Comparison of ENCODE assay signal across 10 cellular contexts in the genomic region with DNA sequence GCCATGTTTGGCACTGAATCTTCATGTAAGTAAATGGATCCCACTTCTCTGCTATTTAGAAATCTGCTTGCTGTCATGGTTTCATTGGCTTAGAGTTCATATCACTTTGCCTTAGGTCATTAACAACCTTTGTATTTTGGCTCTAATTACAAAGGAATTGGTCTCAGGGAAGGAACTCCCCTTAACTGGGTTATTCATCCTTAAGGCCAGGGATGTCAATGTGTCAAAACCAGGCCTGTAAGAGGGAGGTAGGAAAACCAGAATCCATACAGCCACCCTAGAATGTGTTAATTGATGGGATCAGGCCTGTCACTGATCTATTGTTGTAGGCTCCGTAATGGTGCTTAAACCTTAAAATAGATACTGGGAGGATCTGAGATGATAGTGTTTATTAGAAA.
DNase-seq lines count a peak whose midpoint lies in the region; ATAC-seq, FAIRE-seq and TF ChIP-seq lines count a peak whose summit lies in the region.
"Had no signal": no experiment of that assay in that cellular context is flagged by ENCODE, and none has a peak within 500 bp of the region (broad histone marks: within the 10 kb centered on the region; RNA-seq: fewer than 3 reads in every experiment).

No MANE protein-coding gene starts in this region.

- no peak overlapping the region for H3K4me3 Mint-ChIP-seq in activated CD8-positive, alpha-beta T cell treated with anti-CD3 and anti-CD28 coated beads, Interleukin-2, amount 10 ng/mL, durations not matched to agents 7 days and 5 days
- H3K4me3 Mint-ChIP-seq: activated naive CD8-positive, alpha-beta T cell had no signal

- H3K27me3 ChIP-seq in thoracic aorta (replicated peaks; ENCODE audit: insufficient read depth) = no peaks in the 10 kb centered on the region
- no peaks in the 10 kb centered on the region for H3K27me3 ChIP-seq in colonic mucosa

- H3K27ac ChIP-seq in kidney (ENCODE audit: low read depth in 2 of 2, low read length in 2 of 2) (no peak overlapping the region), thoracic aorta (peak overlapping the region; percentile 36 to 58), colonic mucosa (no peak overlapping the region)

- TF ChIP-seq CTCF in astrocyte of the spinal cord (IDR thresholded peaks at IDR 0.05; ENCODE audit: low read depth, low read length) (no peak), kidney (IDR thresholded peaks at IDR 0.05; ENCODE audit: borderline replicate concordance, extremely low read depth, insufficient read depth) (no peak), thoracic aorta (IDR thresholded peaks at IDR 0.05) (no peak), colonic mucosa (IDR thresholded peaks at IDR 0.05) (no peak)

- H3K4me1 ChIP-seq in kidney (ENCODE audit: control insufficient read depth in 1 of 2, insufficient read depth in 1 of 2, low read depth in 1 of 2, low read length in 2 of 2) = peaks cover 0 to 2% of the 10 kb centered on the region in 2 donors
- peaks cover 0 to 63% of the 10 kb centered on the region in 2 donors for H3K4me1 ChIP-seq in thoracic aorta (ENCODE audit: control insufficient read depth in 1 of 2, low read depth in 2 of 2)
- no peaks in the 10 kb centered on the region for H3K4me1 ChIP-seq in colonic mucosa

- H3K9ac ChIP-seq in kidney (ENCODE audit: low read length in 2 of 2) (no peak overlapping the region), colonic mucosa (ENCODE audit: low read depth in 2 of 2, low read length in 2 of 2) (no peak overlapping the region)

- no peaks in the 10 kb centered on the region for H3K36me3 Mint-ChIP-seq in activated CD8-positive, alpha-beta T cell treated with anti-CD3 and anti-CD28 coated beads, Interleukin-2, amount 10 ng/mL, durations not matched to agents 7 days and 5 days (ENCODE audit: low read depth)
- H3K36me3 Mint-ChIP-seq: activated naive CD8-positive, alpha-beta T cell had no signal

- no peaks in the 10 kb centered on the region for H3K9me3 Mint-ChIP-seq in activated CD8-positive, alpha-beta T cell treated with anti-CD3 and anti-CD28 coated beads, Interleukin-2, amount 10 ng/mL, durations not matched to agents 7 days and 5 days (ENCODE audit: insufficient read depth)

- H3K9me3 ChIP-seq in kidney (ENCODE audit: control insufficient read depth in 1 of 2, low read length in 2 of 2) (no peaks in the 10 kb centered on the region), thoracic aorta (no peaks in the 10 kb centered on the region), colonic mucosa (no peaks in the 10 kb centered on the region)

- intact Hi-C loops in kidney (cut with DNase I) = no loop called here
- intact Hi-C loops in colonic mucosa (cut with DNase I) = no loop called here

- FAIRE-seq in kidney (lab: Jason Lieb, UNC) = no peak

- in situ Hi-C loops in astrocyte of the spinal cord (cut with HindIII; ENCODE audit: low sequenced_read_pairs) = no loop called here

- peak; percentile 53 for DNase-seq in NCI-H2029 (lab: John Stamatoyannopoulos, UW)
- DNase-seq in NCI-H2029 treated with DMSO at 0.1 percent for 48 hours (lab: John Stamatoyannopoulos, UW) = no peak
- DNase-seq in astrocyte of the spinal cord (ENCODE audit: low read depth, low spot score) = no peak
- no peak for DNase-seq in kidney
- no peak for DNase-seq in thoracic aorta (ENCODE audit: low spot score)
- no peak for DNase-seq in colonic mucosa
- no peak for DNase-seq in activated CD8-positive, alpha-beta T cell treated with anti-CD3 and anti-CD28 coated beads, Interleukin-2, amount 10 ng/mL, durations not matched to agents 7 days and 5 days

- ATAC-seq in thoracic aorta (ENCODE audit: insufficient number of reproducible peaks, low FRiP score, low read depth) (no peak), HG02678 (IDR thresholded peaks at IDR 0.05; ENCODE audit: unreplicated experiment) (no peak)
- ATAC-seq in activated CD8-positive, alpha-beta T cell treated with anti-CD3 and anti-CD28 coated beads, Interleukin-2, amount 10 ng/mL, durations not matched to agents 7 days and 5 days = no peak
- ATAC-seq: activated CD4-positive, CD25-positive, alpha-beta regulatory T cell treated with anti-CD3 and anti-CD28 coated beads, Interleukin-2, amount 50 U/mL, for 24 hours had no signal

- H3K4me3 ChIP-seq in astrocyte of the spinal cord (ENCODE audit: low read depth, low read length) (peak overlapping the region; percentile 36), kidney (ENCODE audit: low read length in 2 of 2) (peak overlapping the region; percentile 32 to 52), thoracic aorta (peak overlapping the region; percentile 72), colonic mucosa (no peak overlapping the region)

- no peak overlapping the region for H3K27ac Mint-ChIP-seq in activated CD8-positive, alpha-beta T cell treated with anti-CD3 and anti-CD28 coated beads, Interleukin-2, amount 10 ng/mL, durations not matched to agents 7 days and 5 days
- H3K27ac Mint-ChIP-seq: activated naive CD8-positive, alpha-beta T cell had no signal

- POLR2A ChIA-PET in activated CD8-positive, alpha-beta T cell treated with anti-CD3 and anti-CD28 coated beads, Interleukin-2, amount 10 ng/mL, durations not matched to agents 7 days and 5 days (lab: Charles Lee) = no interaction called here

- peaks cover 23% of the 10 kb centered on the region for H3K4me1 Mint-ChIP-seq in activated CD8-positive, alpha-beta T cell treated with anti-CD3 and anti-CD28 coated beads, Interleukin-2, amount 10 ng/mL, durations not matched to agents 7 days and 5 days (ENCODE audit: low read depth)

- no peaks in the 10 kb centered on the region for H3K36me3 ChIP-seq in kidney (ENCODE audit: control insufficient read depth in 1 of 2, insufficient read depth in 2 of 2, low read length in 2 of 2)
- H3K36me3 ChIP-seq in thoracic aorta = no peaks in the 10 kb centered on the region
- H3K36me3 ChIP-seq in colonic mucosa = no peaks in the 10 kb centered on the region

- H3K27me3 Mint-ChIP-seq in activated CD8-positive, alpha-beta T cell treated with anti-CD3 and anti-CD28 coated beads, Interleukin-2, amount 10 ng/mL, durations not matched to agents 7 days and 5 days (ENCODE audit: low read depth) = no peaks in the 10 kb centered on the region
- H3K27me3 Mint-ChIP-seq: activated naive CD8-positive, alpha-beta T cell had no signal

- CTCF ChIA-PET in activated CD8-positive, alpha-beta T cell treated with anti-CD3 and anti-CD28 coated beads, Interleukin-2, amount 10 ng/mL, durations not matched to agents 7 days and 5 days (lab: Charles Lee) = interaction anchor here (1.4 kb wide), 1 partner anchor 98 kb away, joined by 4 read pairs; no protein-coding TSS in a partner anchor

Comparison
In these comparisons a context has a peak if more than half of its experiments do, and no peak if none do; other contexts are left out.
1. H3K27ac ChIP-seq: peak in thoracic aorta (2 of 2); none in kidney (0 of 2) and colonic mucosa (single experiment).